20 cellular contexts compared by ENCODE assay signal in the genomic region with DNA sequence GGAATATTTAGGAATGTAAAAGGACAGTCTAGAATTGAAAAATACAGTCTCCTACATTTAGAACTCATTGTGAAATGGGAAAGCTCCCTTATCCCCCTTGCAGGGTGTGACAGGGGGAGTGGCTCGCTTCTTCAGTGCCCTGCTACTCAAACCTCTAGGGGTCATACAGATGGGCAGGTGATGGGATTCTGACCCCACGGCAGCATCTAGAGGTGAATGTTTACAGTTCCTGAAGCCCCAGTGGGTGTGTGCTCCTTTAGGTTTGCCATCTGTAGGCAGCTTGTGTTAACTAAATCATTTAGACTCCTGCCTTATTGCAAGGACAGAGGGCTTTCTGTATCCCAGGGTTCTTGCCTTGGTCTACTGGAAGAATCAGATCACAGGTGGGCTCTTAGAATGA.
"Had no signal": no experiment of that assay in that cellular context is flagged by ENCODE, and none has a peak within 500 bp of the region (broad histone marks: within the 10 kb centered on the region; RNA-seq: fewer than 3 reads in every experiment).

No MANE protein-coding gene starts in this region.

- DNase-seq: Kasumi-1, MM.1S, MV-4-11, NCI-H1048, NCI-H1105, NCI-H1417, NCI-H1436 treated with DMSO at 0.1 percent for 48 hours, NCI-H1694, NCI-H187 treated with DMSO at 0.1 percent for 48 hours, NCI-H2029 treated with DMSO at 0.1 percent for 48 hours, NCI-H2107, NCI-H345, NCI-H774, SHP77, SK-N-SH, SW 1271, T-cell had no signal

- H3K9me3 ChIP-seq: SK-N-SH had no signal

- H3K4me3 ChIP-seq: K562 had no signal

- ATAC-seq: K562, T-cell had no signal

- H3K27ac ChIP-seq: KMS-11, RWPE1 had no signal
